Comparison of ENCODE assay signal across 1 cellular context in the genomic region with DNA sequence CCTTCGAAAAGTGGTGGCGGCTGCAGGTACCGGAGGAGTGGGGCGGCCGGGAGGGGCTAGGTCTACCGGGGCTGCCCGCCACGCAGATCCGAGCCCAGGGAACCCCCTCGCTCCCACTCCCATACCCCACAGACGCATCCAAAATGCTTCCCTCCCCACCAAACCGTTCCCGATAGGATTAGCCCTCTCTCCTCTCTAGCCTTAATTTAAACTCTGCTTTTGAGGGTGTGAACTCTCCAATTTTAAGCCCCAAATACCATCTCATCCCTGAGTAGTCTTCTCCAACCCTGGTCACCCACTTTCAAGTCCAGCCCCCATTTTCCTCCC.
TF ChIP-seq lines count a peak whose summit lies in the region.

No MANE protein-coding gene starts in this region.

TF ChIP-seq in HEK293, 187 proteins besides CTCF, POLR2A, EP300 and RAD21 (continued from another document and continues in another):
- TF ChIP-seq, protein P1, sequence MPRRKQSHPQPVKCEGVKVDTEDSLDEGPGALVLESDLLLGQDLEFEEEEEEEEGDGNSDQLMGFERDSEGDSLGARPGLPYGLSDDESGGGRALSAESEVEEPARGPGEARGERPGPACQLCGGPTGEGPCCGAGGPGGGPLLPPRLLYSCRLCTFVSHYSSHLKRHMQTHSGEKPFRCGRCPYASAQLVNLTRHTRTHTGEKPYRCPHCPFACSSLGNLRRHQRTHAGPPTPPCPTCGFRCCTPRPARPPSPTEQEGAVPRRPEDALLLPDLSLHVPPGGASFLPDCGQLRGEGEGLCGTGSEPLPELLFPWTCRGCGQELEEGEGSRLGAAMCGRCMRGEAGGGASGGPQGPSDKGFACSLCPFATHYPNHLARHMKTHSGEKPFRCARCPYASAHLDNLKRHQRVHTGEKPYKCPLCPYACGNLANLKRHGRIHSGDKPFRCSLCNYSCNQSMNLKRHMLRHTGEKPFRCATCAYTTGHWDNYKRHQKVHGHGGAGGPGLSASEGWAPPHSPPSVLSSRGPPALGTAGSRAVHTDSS (tag by site-specific recombination; IDR thresholded peaks at IDR 0.05), result no peak
- no peak for TF ChIP-seq ZBTB48 (tag by site-specific recombination; IDR thresholded peaks at IDR 0.05)
- TF ChIP-seq, protein P2, sequence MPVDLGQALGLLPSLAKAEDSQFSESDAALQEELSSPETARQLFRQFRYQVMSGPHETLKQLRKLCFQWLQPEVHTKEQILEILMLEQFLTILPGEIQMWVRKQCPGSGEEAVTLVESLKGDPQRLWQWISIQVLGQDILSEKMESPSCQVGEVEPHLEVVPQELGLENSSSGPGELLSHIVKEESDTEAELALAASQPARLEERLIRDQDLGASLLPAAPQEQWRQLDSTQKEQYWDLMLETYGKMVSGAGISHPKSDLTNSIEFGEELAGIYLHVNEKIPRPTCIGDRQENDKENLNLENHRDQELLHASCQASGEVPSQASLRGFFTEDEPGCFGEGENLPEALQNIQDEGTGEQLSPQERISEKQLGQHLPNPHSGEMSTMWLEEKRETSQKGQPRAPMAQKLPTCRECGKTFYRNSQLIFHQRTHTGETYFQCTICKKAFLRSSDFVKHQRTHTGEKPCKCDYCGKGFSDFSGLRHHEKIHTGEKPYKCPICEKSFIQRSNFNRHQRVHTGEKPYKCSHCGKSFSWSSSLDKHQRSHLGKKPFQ (tag by site-specific recombination; IDR thresholded peaks at IDR 0.05), result no peak
- no peak for TF ChIP-seq ZNF324 (tag by site-specific recombination; IDR thresholded peaks at IDR 0.05)
- TF ChIP-seq ZNF548 (tag by site-specific recombination; IDR thresholded peaks at IDR 0.05), result no peak
- TF ChIP-seq, protein P3, sequence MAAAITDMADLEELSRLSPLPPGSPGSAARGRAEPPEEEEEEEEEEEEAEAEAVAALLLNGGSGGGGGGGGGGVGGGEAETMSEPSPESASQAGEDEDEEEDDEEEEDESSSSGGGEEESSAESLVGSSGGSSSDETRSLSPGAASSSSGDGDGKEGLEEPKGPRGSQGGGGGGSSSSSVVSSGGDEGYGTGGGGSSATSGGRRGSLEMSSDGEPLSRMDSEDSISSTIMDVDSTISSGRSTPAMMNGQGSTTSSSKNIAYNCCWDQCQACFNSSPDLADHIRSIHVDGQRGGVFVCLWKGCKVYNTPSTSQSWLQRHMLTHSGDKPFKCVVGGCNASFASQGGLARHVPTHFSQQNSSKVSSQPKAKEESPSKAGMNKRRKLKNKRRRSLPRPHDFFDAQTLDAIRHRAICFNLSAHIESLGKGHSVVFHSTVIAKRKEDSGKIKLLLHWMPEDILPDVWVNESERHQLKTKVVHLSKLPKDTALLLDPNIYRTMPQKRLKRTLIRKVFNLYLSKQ (tag by site-specific recombination; IDR thresholded peaks at IDR 0.05; ENCODE audit: borderline replicate concordance), result no peak
- TF ChIP-seq, protein P4, sequence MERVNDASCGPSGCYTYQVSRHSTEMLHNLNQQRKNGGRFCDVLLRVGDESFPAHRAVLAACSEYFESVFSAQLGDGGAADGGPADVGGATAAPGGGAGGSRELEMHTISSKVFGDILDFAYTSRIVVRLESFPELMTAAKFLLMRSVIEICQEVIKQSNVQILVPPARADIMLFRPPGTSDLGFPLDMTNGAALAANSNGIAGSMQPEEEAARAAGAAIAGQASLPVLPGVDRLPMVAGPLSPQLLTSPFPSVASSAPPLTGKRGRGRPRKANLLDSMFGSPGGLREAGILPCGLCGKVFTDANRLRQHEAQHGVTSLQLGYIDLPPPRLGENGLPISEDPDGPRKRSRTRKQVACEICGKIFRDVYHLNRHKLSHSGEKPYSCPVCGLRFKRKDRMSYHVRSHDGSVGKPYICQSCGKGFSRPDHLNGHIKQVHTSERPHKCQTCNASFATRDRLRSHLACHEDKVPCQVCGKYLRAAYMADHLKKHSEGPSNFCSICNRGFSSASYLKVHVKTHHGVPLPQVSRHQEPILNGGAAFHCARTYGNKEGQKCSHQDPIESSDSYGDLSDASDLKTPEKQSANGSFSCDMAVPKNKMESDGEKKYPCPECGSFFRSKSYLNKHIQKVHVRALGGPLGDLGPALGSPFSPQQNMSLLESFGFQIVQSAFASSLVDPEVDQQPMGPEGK (tag by site-specific recombination; IDR thresholded peaks at IDR 0.05), result peak; percentile 47; the same call in 1 of the 2 replicates
- no peak for TF ChIP-seq ZNF354C (tag by site-specific recombination; IDR thresholded peaks at IDR 0.05; ENCODE audit: borderline replicate concordance, low read depth)
- TF ChIP-seq, protein P5, sequence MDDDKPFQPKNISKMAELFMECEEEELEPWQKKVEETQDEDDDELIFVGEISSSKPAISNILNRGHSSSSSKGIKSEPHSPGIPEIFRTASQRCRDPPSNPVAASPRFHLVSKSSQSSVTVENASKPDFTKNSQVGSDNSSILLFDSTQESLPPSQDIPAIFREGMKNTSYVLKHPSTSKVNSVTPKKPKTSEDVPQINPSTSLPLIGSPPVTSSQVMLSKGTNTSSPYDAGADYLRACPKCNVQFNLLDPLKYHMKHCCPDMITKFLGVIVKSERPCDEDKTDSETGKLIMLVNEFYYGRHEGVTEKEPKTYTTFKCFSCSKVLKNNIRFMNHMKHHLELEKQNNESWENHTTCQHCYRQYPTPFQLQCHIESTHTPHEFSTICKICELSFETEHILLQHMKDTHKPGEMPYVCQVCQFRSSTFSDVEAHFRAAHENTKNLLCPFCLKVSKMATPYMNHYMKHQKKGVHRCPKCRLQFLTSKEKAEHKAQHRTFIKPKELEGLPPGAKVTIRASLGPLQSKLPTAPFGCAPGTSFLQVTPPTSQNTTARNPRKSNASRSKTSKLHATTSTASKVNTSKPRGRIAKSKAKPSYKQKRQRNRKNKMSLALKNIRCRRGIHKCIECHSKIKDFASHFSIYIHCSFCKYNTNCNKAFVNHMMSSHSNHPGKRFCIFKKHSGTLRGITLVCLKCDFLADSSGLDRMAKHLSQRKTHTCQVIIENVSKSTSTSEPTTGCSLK (tag by site-specific recombination; IDR thresholded peaks at IDR 0.05), result no peak
- TF ChIP-seq ZNF776 (tag by site-specific recombination; IDR thresholded peaks at IDR 0.05; ENCODE audit: borderline replicate concordance), result no peak
- TF ChIP-seq ZNF211 (tag by site-specific recombination; IDR thresholded peaks at IDR 0.05; ENCODE audit: low read depth), result no peak
- TF ChIP-seq YY2 (tag by site-specific recombination; IDR thresholded peaks at IDR 0.05), result no peak
- TF ChIP-seq, protein P6, sequence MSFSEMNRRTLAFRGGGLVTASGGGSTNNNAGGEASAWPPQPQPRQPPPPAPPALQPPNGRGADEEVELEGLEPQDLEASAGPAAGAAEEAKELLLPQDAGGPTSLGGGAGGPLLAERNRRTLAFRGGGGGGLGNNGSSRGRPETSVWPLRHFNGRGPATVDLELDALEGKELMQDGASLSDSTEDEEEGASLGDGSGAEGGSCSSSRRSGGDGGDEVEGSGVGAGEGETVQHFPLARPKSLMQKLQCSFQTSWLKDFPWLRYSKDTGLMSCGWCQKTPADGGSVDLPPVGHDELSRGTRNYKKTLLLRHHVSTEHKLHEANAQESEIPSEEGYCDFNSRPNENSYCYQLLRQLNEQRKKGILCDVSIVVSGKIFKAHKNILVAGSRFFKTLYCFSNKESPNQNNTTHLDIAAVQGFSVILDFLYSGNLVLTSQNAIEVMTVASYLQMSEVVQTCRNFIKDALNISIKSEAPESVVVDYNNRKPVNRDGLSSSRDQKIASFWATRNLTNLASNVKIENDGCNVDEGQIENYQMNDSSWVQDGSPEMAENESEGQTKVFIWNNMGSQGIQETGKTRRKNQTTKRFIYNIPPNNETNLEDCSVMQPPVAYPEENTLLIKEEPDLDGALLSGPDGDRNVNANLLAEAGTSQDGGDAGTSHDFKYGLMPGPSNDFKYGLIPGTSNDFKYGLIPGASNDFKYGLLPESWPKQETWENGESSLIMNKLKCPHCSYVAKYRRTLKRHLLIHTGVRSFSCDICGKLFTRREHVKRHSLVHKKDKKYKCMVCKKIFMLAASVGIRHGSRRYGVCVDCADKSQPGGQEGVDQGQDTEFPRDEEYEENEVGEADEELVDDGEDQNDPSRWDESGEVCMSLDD (tag by site-specific recombination; IDR thresholded peaks at IDR 0.05), result peak; percentile 63; the same call in 1 of the 2 replicates
- no peak for TF ChIP-seq ZSCAN23 (tag by site-specific recombination; IDR thresholded peaks at IDR 0.05)
- TF ChIP-seq ZFP69B (tag by site-specific recombination; IDR thresholded peaks at IDR 0.05), result no peak
- TF ChIP-seq ZNF792 (tag by site-specific recombination; IDR thresholded peaks at IDR 0.05), result no peak
- no peak for TF ChIP-seq ZNF10 (tag by site-specific recombination; IDR thresholded peaks at IDR 0.05)
- TF ChIP-seq KLF9 (tag by site-specific recombination; IDR thresholded peaks at IDR 0.05; ENCODE audit: low read depth), result peak; percentile 46; the same call in 1 of the 2 replicates
- TF ChIP-seq, protein P7, sequence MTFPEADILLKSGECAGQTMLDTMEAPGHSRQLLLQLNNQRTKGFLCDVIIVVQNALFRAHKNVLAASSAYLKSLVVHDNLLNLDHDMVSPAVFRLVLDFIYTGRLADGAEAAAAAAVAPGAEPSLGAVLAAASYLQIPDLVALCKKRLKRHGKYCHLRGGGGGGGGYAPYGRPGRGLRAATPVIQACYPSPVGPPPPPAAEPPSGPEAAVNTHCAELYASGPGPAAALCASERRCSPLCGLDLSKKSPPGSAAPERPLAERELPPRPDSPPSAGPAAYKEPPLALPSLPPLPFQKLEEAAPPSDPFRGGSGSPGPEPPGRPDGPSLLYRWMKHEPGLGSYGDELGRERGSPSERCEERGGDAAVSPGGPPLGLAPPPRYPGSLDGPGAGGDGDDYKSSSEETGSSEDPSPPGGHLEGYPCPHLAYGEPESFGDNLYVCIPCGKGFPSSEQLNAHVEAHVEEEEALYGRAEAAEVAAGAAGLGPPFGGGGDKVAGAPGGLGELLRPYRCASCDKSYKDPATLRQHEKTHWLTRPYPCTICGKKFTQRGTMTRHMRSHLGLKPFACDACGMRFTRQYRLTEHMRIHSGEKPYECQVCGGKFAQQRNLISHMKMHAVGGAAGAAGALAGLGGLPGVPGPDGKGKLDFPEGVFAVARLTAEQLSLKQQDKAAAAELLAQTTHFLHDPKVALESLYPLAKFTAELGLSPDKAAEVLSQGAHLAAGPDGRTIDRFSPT (tag by site-specific recombination; IDR thresholded peaks at IDR 0.05), result no peak
- TF ChIP-seq, protein P8, sequence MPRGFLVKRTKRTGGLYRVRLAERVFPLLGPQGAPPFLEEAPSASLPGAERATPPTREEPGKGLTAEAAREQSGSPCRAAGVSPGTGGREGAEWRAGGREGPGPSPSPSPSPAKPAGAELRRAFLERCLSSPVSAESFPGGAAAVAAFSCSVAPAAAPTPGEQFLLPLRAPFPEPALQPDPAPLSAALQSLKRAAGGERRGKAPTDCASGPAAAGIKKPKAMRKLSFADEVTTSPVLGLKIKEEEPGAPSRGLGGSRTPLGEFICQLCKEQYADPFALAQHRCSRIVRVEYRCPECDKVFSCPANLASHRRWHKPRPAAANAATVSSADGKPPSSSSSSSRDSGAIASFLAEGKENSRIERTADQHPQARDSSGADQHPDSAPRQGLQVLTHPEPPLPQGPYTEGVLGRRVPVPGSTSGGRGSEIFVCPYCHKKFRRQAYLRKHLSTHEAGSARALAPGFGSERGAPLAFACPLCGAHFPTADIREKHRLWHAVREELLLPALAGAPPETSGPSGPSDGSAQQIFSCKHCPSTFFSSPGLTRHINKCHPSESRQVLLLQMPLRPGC (tag by site-specific recombination; IDR thresholded peaks at IDR 0.05), result no peak
- no peak for TF ChIP-seq ZNF555 (tag by site-specific recombination; conservative IDR thresholded peaks at IDR 0.05)
- TF ChIP-seq ZNF23 (tag by site-specific recombination; IDR thresholded peaks at IDR 0.05; ENCODE audit: borderline replicate concordance), result no peak
- TF ChIP-seq, protein P9, sequence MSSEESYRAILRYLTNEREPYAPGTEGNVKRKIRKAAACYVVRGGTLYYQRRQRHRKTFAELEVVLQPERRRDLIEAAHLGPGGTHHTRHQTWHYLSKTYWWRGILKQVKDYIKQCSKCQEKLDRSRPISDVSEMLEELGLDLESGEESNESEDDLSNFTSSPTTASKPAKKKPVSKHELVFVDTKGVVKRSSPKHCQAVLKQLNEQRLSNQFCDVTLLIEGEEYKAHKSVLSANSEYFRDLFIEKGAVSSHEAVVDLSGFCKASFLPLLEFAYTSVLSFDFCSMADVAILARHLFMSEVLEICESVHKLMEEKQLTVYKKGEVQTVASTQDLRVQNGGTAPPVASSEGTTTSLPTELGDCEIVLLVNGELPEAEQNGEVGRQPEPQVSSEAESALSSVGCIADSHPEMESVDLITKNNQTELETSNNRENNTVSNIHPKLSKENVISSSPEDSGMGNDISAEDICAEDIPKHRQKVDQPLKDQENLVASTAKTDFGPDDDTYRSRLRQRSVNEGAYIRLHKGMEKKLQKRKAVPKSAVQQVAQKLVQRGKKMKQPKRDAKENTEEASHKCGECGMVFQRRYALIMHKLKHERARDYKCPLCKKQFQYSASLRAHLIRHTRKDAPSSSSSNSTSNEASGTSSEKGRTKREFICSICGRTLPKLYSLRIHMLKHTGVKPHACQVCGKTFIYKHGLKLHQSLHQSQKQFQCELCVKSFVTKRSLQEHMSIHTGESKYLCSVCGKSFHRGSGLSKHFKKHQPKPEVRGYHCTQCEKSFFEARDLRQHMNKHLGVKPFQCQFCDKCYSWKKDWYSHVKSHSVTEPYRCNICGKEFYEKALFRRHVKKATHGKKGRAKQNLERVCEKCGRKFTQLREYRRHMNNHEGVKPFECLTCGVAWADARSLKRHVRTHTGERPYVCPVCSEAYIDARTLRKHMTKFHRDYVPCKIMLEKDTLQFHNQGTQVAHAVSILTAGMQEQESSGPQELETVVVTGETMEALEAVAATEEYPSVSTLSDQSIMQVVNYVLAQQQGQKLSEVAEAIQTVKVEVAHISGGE (tag by site-specific recombination; conservative IDR thresholded peaks at IDR 0.05; ENCODE audit: low read depth), result no peak
- no peak for TF ChIP-seq ZNF571 (tag by site-specific recombination; IDR thresholded peaks at IDR 0.05)
- TF ChIP-seq ZNF664 (tag by site-specific recombination; IDR thresholded peaks at IDR 0.05), result no peak
- TF ChIP-seq KLF16 (tag by site-specific recombination; IDR thresholded peaks at IDR 0.05), result no peak
- TF ChIP-seq ZNF791 (tag by site-specific recombination; IDR thresholded peaks at IDR 0.05), result no peak
- no peak for TF ChIP-seq ZNF175 (tag by site-specific recombination; IDR thresholded peaks at IDR 0.05)
- TF ChIP-seq, protein P10, sequence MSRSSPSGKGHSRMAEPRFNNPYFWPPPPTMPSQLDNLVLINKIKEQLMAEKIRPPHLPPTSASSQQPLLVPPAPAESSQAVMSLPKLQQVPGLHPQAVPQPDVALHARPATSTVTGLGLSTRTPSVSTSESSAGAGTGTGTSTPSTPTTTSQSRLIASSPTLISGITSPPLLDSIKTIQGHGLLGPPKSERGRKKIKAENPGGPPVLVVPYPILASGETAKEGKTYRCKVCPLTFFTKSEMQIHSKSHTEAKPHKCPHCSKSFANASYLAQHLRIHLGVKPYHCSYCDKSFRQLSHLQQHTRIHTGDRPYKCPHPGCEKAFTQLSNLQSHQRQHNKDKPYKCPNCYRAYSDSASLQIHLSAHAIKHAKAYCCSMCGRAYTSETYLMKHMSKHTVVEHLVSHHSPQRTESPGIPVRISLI (tag by site-specific recombination; IDR thresholded peaks at IDR 0.05), result no peak
- TF ChIP-seq ZNF549 (tag by site-specific recombination; IDR thresholded peaks at IDR 0.05), result no peak
- TF ChIP-seq, protein P11, sequence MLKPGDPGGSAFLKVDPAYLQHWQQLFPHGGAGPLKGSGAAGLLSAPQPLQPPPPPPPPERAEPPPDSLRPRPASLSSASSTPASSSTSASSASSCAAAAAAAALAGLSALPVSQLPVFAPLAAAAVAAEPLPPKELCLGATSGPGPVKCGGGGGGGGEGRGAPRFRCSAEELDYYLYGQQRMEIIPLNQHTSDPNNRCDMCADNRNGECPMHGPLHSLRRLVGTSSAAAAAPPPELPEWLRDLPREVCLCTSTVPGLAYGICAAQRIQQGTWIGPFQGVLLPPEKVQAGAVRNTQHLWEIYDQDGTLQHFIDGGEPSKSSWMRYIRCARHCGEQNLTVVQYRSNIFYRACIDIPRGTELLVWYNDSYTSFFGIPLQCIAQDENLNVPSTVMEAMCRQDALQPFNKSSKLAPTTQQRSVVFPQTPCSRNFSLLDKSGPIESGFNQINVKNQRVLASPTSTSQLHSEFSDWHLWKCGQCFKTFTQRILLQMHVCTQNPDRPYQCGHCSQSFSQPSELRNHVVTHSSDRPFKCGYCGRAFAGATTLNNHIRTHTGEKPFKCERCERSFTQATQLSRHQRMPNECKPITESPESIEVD (tag by site-specific recombination; IDR thresholded peaks at IDR 0.05), result no peak
